Comparison of ENCODE assay signal across 1 cellular context in the genomic region with DNA sequence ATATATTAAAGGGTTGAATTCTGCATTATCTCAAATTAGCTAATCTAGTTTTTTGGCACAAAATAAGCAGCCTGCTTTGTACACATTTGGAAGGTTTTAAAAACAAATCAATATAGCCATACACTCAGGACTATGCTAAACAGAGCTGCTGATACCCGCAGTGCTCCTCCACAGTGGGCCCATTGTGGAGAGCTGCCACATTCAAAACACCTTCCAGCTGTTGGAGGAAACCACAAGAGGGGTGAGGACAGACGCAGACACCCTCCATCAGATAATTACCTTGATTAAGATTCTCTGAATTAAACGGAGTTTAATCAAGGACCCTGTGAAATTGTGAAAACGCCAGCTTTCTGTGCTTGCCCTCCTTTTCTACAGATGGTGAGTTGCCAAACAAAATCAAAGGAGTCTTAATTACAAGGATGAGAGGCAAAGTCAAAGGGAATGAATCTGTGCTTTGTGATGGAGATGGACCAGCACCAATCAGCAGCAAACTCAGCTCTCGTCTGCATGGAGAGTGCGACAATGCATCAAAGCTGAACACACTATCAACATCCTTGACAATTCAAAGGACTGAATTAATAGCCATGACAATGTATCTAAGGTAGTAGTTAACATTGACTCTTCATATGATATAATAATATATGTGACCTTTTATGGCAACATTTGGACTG.
TF ChIP-seq lines count a peak whose summit lies in the region.

No MANE protein-coding gene starts in this region.

TF ChIP-seq in GM23338, 12 proteins besides CTCF, POLR2A, EP300 and RAD21 (continued from another document):
- TF ChIP-seq, protein P1, sequence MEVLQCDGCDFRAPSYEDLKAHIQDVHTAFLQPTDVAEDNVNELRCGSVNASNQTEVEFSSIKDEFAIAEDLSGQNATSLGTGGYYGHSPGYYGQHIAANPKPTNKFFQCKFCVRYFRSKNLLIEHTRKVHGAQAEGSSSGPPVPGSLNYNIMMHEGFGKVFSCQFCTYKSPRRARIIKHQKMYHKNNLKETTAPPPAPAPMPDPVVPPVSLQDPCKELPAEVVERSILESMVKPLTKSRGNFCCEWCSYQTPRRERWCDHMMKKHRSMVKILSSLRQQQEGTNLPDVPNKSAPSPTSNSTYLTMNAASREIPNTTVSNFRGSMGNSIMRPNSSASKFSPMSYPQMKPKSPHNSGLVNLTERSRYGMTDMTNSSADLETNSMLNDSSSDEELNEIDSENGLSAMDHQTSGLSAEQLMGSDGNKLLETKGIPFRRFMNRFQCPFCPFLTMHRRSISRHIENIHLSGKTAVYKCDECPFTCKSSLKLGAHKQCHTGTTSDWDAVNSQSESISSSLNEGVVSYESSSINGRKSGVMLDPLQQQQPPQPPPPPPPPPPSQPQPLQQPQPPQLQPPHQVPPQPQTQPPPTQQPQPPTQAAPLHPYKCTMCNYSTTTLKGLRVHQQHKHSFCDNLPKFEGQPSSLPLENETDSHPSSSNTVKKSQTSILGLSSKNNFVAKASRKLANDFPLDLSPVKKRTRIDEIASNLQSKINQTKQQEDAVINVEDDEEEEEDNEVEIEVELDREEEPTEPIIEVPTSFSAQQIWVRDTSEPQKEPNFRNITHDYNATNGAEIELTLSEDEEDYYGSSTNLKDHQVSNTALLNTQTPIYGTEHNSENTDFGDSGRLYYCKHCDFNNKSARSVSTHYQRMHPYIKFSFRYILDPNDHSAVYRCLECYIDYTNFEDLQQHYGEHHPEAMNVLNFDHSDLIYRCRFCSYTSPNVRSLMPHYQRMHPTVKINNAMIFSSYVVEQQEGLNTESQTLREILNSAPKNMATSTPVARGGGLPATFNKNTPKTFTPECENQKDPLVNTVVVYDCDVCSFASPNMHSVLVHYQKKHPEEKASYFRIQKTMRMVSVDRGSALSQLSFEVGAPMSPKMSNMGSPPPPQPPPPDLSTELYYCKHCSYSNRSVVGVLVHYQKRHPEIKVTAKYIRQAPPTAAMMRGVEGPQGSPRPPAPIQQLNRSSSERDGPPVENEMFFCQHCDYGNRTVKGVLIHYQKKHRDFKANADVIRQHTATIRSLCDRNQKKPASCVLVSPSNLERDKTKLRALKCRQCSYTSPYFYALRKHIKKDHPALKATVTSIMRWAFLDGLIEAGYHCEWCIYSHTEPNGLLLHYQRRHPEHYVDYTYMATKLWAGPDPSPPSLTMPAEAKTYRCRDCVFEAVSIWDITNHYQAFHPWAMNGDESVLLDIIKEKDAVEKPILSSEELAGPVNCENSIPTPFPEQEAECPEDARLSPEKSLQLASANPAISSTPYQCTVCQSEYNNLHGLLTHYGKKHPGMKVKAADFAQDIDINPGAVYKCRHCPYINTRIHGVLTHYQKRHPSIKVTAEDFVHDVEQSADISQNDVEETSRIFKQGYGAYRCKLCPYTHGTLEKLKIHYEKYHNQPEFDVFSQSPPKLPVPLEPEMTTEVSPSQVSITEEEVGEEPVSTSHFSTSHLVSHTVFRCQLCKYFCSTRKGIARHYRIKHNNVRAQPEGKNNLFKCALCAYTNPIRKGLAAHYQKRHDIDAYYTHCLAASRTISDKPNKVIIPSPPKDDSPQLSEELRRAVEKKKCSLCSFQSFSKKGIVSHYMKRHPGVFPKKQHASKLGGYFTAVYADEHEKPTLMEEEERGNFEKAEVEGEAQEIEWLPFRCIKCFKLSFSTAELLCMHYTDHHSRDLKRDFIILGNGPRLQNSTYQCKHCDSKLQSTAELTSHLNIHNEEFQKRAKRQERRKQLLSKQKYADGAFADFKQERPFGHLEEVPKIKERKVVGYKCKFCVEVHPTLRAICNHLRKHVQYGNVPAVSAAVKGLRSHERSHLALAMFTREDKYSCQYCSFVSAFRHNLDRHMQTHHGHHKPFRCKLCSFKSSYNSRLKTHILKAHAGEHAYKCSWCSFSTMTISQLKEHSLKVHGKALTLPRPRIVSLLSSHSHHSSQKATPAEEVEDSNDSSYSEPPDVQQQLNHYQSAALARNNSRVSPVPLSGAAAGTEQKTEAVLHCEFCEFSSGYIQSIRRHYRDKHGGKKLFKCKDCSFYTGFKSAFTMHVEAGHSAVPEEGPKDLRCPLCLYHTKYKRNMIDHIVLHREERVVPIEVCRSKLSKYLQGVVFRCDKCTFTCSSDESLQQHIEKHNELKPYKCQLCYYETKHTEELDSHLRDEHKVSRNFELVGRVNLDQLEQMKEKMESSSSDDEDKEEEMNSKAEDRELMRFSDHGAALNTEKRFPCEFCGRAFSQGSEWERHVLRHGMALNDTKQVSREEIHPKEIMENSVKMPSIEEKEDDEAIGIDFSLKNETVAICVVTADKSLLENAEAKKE (CRISPR knock-in tag; IDR thresholded peaks at IDR 0.05) = peak; percentile 79
- TF ChIP-seq POLR2AphosphoS5 (IDR thresholded peaks at IDR 0.05; ENCODE audit: low read depth) (no peak), EZH2phosphoT487 (IDR thresholded peaks at IDR 0.05; ENCODE audit: unreplicated experiment) (no peak), ZNF114 (CRISPR knock-in tag; IDR thresholded peaks at IDR 0.05) (no peak), STAT1 (IDR thresholded peaks at IDR 0.05; ENCODE audit: unreplicated experiment) (no peak)
- TF ChIP-seq, protein P2, sequence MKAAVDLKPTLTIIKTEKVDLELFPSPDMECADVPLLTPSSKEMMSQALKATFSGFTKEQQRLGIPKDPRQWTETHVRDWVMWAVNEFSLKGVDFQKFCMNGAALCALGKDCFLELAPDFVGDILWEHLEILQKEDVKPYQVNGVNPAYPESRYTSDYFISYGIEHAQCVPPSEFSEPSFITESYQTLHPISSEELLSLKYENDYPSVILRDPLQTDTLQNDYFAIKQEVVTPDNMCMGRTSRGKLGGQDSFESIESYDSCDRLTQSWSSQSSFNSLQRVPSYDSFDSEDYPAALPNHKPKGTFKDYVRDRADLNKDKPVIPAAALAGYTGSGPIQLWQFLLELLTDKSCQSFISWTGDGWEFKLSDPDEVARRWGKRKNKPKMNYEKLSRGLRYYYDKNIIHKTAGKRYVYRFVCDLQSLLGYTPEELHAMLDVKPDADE (IDR thresholded peaks at IDR 0.05) = no peak
